Comparison of ENCODE assay signal across 1 cellular context in the genomic region with DNA sequence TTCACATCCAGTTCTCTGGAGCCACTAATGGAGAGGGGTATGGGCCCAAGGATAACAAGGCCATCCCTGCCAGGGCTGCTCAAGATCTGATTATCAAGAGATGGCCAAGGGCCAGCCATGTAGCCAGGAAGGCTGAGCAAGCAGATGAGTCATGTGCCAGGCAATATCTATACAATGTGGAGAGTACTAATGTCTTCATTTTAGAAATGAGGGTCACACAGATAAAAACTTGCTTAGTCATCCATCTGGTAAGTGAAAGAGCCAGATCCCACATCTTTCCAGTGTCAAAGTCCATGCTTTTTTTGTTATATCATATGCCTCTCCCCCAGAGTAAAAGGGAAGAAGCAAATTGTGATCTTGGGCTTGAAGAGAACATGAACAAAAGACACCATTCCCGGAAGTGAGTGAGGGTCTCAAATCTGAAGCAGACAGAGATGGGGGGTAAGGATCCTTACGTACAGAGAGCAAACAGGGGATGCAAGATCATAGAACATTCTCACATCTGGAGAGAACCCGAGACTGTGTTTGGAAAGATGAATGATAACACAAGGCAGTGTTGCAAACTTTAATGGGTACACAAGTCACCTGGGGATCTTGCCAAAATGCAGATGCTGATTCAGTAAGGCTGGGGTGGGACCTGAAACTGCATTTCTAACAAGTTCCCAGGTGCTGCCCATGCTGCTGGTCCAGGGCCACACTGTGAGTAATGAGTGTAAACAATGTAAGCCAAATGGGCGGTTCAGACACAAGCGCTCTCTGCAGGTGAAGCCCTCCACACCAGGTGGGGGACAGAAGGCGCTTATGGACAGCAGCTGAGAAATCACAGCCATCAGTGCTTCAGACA.
TF ChIP-seq lines count a peak whose summit lies in the region.

No MANE protein-coding gene starts in this region.

TF ChIP-seq in K562, 482 proteins besides CTCF, POLR2A, EP300 and RAD21 (continued from another document and continues in another):
- TF ChIP-seq, protein P1, sequence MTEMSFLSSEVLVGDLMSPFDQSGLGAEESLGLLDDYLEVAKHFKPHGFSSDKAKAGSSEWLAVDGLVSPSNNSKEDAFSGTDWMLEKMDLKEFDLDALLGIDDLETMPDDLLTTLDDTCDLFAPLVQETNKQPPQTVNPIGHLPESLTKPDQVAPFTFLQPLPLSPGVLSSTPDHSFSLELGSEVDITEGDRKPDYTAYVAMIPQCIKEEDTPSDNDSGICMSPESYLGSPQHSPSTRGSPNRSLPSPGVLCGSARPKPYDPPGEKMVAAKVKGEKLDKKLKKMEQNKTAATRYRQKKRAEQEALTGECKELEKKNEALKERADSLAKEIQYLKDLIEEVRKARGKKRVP (CRISPR knock-in tag; IDR thresholded peaks at IDR 0.05) = no peak
- TF ChIP-seq, protein P2, sequence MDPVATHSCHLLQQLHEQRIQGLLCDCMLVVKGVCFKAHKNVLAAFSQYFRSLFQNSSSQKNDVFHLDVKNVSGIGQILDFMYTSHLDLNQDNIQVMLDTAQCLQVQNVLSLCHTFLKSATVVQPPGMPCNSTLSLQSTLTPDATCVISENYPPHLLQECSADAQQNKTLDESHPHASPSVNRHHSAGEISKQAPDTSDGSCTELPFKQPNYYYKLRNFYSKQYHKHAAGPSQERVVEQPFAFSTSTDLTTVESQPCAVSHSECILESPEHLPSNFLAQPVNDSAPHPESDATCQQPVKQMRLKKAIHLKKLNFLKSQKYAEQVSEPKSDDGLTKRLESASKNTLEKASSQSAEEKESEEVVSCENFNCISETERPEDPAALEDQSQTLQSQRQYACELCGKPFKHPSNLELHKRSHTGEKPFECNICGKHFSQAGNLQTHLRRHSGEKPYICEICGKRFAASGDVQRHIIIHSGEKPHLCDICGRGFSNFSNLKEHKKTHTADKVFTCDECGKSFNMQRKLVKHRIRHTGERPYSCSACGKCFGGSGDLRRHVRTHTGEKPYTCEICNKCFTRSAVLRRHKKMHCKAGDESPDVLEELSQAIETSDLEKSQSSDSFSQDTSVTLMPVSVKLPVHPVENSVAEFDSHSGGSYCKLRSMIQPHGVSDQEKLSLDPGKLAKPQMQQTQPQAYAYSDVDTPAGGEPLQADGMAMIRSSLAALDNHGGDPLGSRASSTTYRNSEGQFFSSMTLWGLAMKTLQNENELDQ (CRISPR knock-in tag; IDR thresholded peaks at IDR 0.05; ENCODE audit: borderline replicate concordance) = no peak
- TF ChIP-seq, protein P3, sequence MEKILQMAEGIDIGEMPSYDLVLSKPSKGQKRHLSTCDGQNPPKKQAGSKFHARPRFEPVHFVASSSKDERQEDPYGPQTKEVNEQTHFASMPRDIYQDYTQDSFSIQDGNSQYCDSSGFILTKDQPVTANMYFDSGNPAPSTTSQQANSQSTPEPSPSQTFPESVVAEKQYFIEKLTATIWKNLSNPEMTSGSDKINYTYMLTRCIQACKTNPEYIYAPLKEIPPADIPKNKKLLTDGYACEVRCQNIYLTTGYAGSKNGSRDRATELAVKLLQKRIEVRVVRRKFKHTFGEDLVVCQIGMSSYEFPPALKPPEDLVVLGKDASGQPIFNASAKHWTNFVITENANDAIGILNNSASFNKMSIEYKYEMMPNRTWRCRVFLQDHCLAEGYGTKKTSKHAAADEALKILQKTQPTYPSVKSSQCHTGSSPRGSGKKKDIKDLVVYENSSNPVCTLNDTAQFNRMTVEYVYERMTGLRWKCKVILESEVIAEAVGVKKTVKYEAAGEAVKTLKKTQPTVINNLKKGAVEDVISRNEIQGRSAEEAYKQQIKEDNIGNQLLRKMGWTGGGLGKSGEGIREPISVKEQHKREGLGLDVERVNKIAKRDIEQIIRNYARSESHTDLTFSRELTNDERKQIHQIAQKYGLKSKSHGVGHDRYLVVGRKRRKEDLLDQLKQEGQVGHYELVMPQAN (IDR thresholded peaks at IDR 0.05; ENCODE audit: borderline replicate concordance) = no peak
- TF ChIP-seq, protein P4, sequence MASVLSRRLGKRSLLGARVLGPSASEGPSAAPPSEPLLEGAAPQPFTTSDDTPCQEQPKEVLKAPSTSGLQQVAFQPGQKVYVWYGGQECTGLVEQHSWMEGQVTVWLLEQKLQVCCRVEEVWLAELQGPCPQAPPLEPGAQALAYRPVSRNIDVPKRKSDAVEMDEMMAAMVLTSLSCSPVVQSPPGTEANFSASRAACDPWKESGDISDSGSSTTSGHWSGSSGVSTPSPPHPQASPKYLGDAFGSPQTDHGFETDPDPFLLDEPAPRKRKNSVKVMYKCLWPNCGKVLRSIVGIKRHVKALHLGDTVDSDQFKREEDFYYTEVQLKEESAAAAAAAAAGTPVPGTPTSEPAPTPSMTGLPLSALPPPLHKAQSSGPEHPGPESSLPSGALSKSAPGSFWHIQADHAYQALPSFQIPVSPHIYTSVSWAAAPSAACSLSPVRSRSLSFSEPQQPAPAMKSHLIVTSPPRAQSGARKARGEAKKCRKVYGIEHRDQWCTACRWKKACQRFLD (CRISPR knock-in tag; IDR thresholded peaks at IDR 0.05) = peak; percentile 70
- TF ChIP-seq MTF1 (CRISPR knock-in tag; IDR thresholded peaks at IDR 0.05; ENCODE audit: borderline replicate concordance) (no peak), FOXP1 (CRISPR knock-in tag; IDR thresholded peaks at IDR 0.05) (no peak), MEIS2 (IDR thresholded peaks at IDR 0.05; ENCODE audit: partially characterized antibody) (no peak), ZNF311 (CRISPR knock-in tag; IDR thresholded peaks at IDR 0.05) (no peak), CBX8 (IDR thresholded peaks at IDR 0.05; ENCODE audit: borderline replicate concordance, extremely low read depth, low read depth, low read length, poor library complexity, severe bottlenecking) (no peak), SAP30 (IDR thresholded peaks at IDR 0.05; ENCODE audit: borderline replicate concordance, insufficient read depth, low read depth, low read length, poor library complexity, severe bottlenecking) (no peak), ZNF134 (CRISPR knock-in tag; conservative IDR thresholded peaks at IDR 0.05) (no peak), ZEB2 (IDR thresholded peaks at IDR 0.05) (no peak), SUPT5H (IDR thresholded peaks at IDR 0.05) (no peak), MTA3 (IDR thresholded peaks at IDR 0.05; ENCODE audit: borderline replicate concordance) (0 out of 2 replicates have a peak, but pooled peaks have one; percentile 26), PHB (CRISPR knock-in tag; IDR thresholded peaks at IDR 0.05) (no peak)
- TF ChIP-seq, protein P5, sequence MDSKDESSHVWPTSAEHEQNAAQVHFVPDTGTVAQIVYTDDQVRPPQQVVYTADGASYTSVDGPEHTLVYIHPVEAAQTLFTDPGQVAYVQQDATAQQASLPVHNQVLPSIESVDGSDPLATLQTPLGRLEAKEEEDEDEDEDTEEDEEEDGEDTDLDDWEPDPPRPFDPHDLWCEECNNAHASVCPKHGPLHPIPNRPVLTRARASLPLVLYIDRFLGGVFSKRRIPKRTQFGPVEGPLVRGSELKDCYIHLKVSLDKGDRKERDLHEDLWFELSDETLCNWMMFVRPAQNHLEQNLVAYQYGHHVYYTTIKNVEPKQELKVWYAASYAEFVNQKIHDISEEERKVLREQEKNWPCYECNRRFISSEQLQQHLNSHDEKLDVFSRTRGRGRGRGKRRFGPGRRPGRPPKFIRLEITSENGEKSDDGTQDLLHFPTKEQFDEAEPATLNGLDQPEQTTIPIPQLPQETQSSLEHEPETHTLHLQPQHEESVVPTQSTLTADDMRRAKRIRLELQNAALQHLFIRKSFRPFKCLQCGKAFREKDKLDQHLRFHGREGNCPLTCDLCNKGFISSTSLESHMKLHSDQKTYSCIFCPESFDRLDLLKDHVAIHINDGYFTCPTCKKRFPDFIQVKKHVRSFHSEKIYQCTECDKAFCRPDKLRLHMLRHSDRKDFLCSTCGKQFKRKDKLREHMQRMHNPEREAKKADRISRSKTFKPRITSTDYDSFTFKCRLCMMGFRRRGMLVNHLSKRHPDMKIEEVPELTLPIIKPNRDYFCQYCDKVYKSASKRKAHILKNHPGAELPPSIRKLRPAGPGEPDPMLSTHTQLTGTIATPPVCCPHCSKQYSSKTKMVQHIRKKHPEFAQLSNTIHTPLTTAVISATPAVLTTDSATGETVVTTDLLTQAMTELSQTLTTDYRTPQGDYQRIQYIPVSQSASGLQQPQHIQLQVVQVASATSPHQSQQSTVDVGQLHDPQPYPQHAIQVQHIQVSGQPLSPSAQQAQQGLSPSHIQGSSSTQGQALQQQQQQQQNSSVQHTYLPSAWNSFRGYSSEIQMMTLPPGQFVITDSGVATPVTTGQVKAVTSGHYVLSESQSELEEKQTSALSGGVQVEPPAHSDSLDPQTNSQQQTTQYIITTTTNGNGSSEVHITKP (IDR thresholded peaks at IDR 0.05; ENCODE audit: partially characterized antibody) = no peak
- TF ChIP-seq, protein P6, sequence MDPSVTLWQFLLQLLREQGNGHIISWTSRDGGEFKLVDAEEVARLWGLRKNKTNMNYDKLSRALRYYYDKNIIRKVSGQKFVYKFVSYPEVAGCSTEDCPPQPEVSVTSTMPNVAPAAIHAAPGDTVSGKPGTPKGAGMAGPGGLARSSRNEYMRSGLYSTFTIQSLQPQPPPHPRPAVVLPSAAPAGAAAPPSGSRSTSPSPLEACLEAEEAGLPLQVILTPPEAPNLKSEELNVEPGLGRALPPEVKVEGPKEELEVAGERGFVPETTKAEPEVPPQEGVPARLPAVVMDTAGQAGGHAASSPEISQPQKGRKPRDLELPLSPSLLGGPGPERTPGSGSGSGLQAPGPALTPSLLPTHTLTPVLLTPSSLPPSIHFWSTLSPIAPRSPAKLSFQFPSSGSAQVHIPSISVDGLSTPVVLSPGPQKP (CRISPR knock-in tag; IDR thresholded peaks at IDR 0.05) = no peak
- TF ChIP-seq, protein P7, sequence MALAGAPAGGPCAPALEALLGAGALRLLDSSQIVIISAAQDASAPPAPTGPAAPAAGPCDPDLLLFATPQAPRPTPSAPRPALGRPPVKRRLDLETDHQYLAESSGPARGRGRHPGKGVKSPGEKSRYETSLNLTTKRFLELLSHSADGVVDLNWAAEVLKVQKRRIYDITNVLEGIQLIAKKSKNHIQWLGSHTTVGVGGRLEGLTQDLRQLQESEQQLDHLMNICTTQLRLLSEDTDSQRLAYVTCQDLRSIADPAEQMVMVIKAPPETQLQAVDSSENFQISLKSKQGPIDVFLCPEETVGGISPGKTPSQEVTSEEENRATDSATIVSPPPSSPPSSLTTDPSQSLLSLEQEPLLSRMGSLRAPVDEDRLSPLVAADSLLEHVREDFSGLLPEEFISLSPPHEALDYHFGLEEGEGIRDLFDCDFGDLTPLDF (CRISPR knock-in tag; IDR thresholded peaks at IDR 0.05) = no peak
- TF ChIP-seq, protein P8, sequence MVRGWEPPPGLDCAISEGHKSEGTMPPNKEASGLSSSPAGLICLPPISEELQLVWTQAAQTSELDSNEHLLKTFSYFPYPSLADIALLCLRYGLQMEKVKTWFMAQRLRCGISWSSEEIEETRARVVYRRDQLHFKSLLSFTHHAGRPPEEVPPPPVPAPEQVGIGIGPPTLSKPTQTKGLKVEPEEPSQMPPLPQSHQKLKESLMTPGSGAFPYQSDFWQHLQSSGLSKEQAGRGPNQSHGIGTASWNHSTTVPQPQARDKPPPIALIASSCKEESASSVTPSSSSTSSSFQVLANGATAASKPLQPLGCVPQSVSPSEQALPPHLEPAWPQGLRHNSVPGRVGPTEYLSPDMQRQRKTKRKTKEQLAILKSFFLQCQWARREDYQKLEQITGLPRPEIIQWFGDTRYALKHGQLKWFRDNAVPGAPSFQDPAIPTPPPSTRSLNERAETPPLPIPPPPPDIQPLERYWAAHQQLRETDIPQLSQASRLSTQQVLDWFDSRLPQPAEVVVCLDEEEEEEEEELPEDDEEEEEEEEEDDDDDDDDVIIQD (CRISPR knock-in tag; IDR thresholded peaks at IDR 0.05) = no peak
- TF ChIP-seq, protein P9, sequence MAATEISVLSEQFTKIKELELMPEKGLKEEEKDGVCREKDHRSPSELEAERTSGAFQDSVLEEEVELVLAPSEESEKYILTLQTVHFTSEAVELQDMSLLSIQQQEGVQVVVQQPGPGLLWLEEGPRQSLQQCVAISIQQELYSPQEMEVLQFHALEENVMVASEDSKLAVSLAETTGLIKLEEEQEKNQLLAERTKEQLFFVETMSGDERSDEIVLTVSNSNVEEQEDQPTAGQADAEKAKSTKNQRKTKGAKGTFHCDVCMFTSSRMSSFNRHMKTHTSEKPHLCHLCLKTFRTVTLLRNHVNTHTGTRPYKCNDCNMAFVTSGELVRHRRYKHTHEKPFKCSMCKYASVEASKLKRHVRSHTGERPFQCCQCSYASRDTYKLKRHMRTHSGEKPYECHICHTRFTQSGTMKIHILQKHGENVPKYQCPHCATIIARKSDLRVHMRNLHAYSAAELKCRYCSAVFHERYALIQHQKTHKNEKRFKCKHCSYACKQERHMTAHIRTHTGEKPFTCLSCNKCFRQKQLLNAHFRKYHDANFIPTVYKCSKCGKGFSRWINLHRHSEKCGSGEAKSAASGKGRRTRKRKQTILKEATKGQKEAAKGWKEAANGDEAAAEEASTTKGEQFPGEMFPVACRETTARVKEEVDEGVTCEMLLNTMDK (IDR thresholded peaks at IDR 0.05; ENCODE audit: borderline replicate concordance, insufficient read depth, low read depth, low read length, poor library complexity, severe bottlenecking) = no peak
- TF ChIP-seq, protein P10, sequence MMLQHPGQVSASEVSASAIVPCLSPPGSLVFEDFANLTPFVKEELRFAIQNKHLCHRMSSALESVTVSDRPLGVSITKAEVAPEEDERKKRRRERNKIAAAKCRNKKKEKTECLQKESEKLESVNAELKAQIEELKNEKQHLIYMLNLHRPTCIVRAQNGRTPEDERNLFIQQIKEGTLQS (IDR thresholded peaks at IDR 0.05) = peak; percentile 88
- TF ChIP-seq, protein P10 (CRISPR knock-in tag; conservative IDR thresholded peaks at IDR 0.05) = no peak; the same call in 1 of the 2 replicates
- TF ChIP-seq, protein P11, sequence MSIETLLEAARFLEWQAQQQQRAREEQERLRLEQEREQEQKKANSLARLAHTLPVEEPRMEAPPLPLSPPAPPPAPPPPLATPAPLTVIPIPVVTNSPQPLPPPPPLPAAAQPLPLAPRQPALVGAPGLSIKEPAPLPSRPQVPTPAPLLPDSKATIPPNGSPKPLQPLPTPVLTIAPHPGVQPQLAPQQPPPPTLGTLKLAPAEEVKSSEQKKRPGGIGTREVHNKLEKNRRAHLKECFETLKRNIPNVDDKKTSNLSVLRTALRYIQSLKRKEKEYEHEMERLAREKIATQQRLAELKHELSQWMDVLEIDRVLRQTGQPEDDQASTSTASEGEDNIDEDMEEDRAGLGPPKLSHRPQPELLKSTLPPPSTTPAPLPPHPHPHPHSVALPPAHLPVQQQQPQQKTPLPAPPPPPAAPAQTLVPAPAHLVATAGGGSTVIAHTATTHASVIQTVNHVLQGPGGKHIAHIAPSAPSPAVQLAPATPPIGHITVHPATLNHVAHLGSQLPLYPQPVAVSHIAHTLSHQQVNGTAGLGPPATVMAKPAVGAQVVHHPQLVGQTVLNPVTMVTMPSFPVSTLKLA (conservative IDR thresholded peaks at IDR 0.05) = peak in 1 of 2 experiments; percentile 44; a peak in 2 of 4 replicates
- TF ChIP-seq, protein P12, sequence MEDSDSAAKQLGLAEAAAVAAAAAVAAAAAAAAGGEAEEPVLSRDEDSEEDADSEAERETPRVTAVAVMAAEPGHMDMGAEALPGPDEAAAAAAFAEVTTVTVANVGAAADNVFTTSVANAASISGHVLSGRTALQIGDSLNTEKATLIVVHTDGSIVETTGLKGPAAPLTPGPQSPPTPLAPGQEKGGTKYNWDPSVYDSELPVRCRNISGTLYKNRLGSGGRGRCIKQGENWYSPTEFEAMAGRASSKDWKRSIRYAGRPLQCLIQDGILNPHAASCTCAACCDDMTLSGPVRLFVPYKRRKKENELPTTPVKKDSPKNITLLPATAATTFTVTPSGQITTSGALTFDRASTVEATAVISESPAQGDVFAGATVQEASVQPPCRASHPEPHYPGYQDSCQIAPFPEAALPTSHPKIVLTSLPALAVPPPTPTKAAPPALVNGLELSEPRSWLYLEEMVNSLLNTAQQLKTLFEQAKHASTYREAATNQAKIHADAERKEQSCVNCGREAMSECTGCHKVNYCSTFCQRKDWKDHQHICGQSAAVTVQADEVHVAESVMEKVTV (CRISPR knock-in tag; IDR thresholded peaks at IDR 0.05) = no peak
